Comparison of ENCODE assay signal across 8 cellular contexts in the genomic region with DNA sequence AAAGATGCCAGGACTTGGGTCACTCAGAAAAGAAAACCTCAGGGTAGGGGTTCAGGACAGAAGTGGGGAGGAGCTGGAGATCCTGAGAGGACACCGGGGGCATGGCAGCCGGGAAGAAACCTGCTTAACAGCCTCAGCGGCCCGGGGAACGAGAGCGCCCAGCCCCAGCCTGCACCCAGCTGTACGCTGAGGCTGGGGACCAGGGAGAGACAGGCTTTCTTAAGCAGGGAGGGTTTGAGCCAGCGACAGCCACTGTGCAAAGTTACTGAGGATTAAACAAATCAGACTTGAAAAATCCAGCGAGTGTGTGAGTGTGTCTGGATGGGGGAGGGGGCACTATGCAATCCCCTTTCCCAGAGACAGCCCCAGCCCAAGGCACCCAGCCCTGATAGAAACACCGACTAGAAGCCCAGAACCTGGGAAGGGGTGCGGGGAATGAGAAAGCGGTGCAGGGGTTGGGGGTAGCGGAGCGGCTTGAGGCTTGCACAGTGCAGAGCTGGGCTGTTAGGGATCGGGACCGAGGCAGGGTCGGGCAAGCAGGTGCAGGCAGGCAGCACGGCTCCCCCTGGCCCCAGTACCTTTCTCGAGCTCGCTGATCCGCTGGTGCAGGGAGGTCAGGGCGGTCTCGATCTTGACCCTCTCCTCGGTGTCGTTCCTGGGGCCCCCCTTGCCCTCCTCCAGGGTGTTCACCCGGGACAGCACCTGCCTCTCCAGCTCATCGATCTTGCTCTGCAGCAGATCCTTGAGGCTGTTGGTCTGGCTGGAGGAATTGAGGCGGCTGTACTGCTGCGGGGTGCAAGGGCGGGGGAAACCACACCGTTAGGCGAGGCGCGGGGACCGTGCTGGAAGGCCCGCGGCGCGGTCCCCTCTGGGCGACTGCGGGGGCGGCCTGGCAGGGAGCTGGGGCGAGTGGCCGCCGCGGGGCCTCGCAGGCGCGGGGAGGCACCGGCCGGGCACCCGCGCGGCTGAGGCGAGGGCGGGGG. TPM values are rescaled to one million over a fixed set of nuclear protein-coding genes. Genes with fewer than 3 reads are reported as not detected.
DNase-seq lines count a peak whose midpoint lies in the region; ATAC-seq and TF ChIP-seq lines count a peak whose summit lies in the region.

No MANE protein-coding gene starts in this region.

- H3K4me3 ChIP-seq in WERI-Rb-1 (ENCODE audit: low read depth, low read length): peak overlapping the region; percentile 85
- peak overlapping the region; percentile 49 for H3K4me3 ChIP-seq in suprapubic skin

- no peak overlapping the region for H3K27ac Mint-ChIP-seq in glutamatergic neuron (ENCODE audit: unreplicated experiment)

- H3K36me3 ChIP-seq in WERI-Rb-1 (peaks cover 53% of the 10 kb centered on the region), suprapubic skin (no peaks in the 10 kb centered on the region)

- H3K9me3 ChIP-seq in WERI-Rb-1 (ENCODE audit: severe bottlenecking): no peaks in the 10 kb centered on the region
- no peaks in the 10 kb centered on the region for H3K9me3 ChIP-seq in suprapubic skin

- no peak for TF ChIP-seq EP300 in suprapubic skin (IDR thresholded peaks at IDR 0.05)

- TF ChIP-seq POLR2A in suprapubic skin (IDR thresholded peaks at IDR 0.05): no peak

- TF ChIP-seq CTCF in WERI-Rb-1 (IDR thresholded peaks at IDR 0.05; ENCODE audit: low read depth, low read length) (no peak), glutamatergic neuron (IDR thresholded peaks at IDR 0.05; ENCODE audit: partially characterized antibody, unreplicated experiment) (no peak), suprapubic skin (IDR thresholded peaks at IDR 0.05) (no peak)

- DNase-seq in activated T-cell treated with anti-CD3 and anti-CD28 coated beads, Interleukin-2, amount 50 U/mL, for 1 hour: peak; percentile 39
- DNase-seq in activated T-cell treated with anti-CD3 and anti-CD28 coated beads for 4 hours: no peak
- peak; percentile 74 for DNase-seq in WERI-Rb-1
- DNase-seq in glutamatergic neuron: peak; percentile 51
- no peak for DNase-seq in suprapubic skin (ENCODE audit: low spot score in 2 of 2)

- H3K4me3 Mint-ChIP-seq in glutamatergic neuron (ENCODE audit: unreplicated experiment): peak overlapping the region; percentile 91

- H3K4me1 ChIP-seq in suprapubic skin: peaks cover 50% of the 10 kb centered on the region

- H3K4me1 Mint-ChIP-seq in glutamatergic neuron (ENCODE audit: low read depth, unreplicated experiment): peaks cover 15% of the 10 kb centered on the region

- ATAC-seq in GM21423 (IDR thresholded peaks at IDR 0.05; ENCODE audit: unreplicated experiment) (no peak), GM21825 (IDR thresholded peaks at IDR 0.05; ENCODE audit: unreplicated experiment) (no peak), HG03196 (IDR thresholded peaks at IDR 0.05; ENCODE audit: unreplicated experiment) (no peak)

- H3K27me3 Mint-ChIP-seq in glutamatergic neuron (ENCODE audit: unreplicated experiment): peaks cover 27% of the 10 kb centered on the region

- H3K36me3 Mint-ChIP-seq in glutamatergic neuron (ENCODE audit: unreplicated experiment): peaks cover 2% of the 10 kb centered on the region

- no peaks in the 10 kb centered on the region for H3K27me3 ChIP-seq in WERI-Rb-1 (ENCODE audit: insufficient read depth, low read depth, severe bottlenecking)
- peaks cover 99% of the 10 kb centered on the region for H3K27me3 ChIP-seq in suprapubic skin

- peaks cover 9% of the 10 kb centered on the region for H3K9me3 Mint-ChIP-seq in glutamatergic neuron (ENCODE audit: unreplicated experiment)

- 6% methylated on average over 20 of the region's 56 CpGs for WGBS in suprapubic skin

- peak overlapping the region; percentile 46 for H3K27ac ChIP-seq in WERI-Rb-1
- no peak overlapping the region for H3K27ac ChIP-seq in suprapubic skin

RNA-seq across cellular contexts. Expression of a gene that starts 1.2 kb away (rescaled TPM):
- total RNA-seq in glutamatergic neuron (ENCODE audit: unreplicated experiment): 18.1 TPM
- total RNA-seq in suprapubic skin: 1 to 10 TPM in 3 of 4 donors, under 1 TPM in 1; 0.72 to 4.2 (median 3.7) TPM

Comparison
In these comparisons a context has a peak if more than half of its experiments do, and no peak if none do; other contexts are left out.
1. DNase-seq: peak in activated T-cell treated with anti-CD3 and anti-CD28 coated beads, Interleukin-2, amount 50 U/mL, for 1 hour (single experiment), WERI-Rb-1 (single experiment) and glutamatergic neuron (single experiment); none in activated T-cell treated with anti-CD3 and anti-CD28 coated beads for 4 hours (single experiment) and suprapubic skin (0 of 2).